19 cellular contexts compared by ENCODE assay signal in the genomic region with DNA sequence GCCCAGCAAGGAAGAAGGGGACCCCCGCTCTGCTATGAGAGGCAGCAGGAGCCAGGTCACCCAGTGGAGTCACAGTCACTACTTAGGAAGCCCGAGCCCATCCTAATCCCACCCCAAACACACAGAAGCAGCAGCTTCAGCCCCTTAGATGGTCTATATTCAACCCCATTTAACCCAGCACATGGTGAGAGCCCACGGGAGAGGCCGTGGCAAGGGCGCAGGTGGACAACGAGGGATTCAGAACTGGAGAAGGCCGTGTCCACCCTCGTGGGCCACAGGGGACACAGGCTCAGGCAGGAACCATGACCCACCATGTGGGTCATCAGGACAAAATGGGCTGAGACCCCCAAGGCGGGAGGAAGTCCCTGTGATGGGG. TPM values are rescaled to one million over a fixed set of nuclear protein-coding genes. Genes with fewer than 3 reads are reported as not detected.
DNase-seq lines count a peak whose midpoint lies in the region; FAIRE-seq and TF ChIP-seq lines count a peak whose summit lies in the region.
"Had no signal": no experiment of that assay in that cellular context is flagged by ENCODE, and none has a peak within 500 bp of the region (broad histone marks: within the 10 kb centered on the region; RNA-seq: fewer than 3 reads in every experiment).

No MANE protein-coding gene starts in this region.

- TF ChIP-seq CTCF in HFFc6 (IDR thresholded peaks at IDR 0.05), result no peak
- no peak for TF ChIP-seq CTCF in astrocyte (IDR thresholded peaks at IDR 0.05; ENCODE audit: insufficient read depth, low read depth, low read length)
- TF ChIP-seq CTCF in neural progenitor cell (IDR thresholded peaks at IDR 0.05), result no peak
- TF ChIP-seq CTCF in thyroid gland (IDR thresholded peaks at IDR 0.05), result no peak
- no peak for TF ChIP-seq CTCF in ascending aorta (IDR thresholded peaks at IDR 0.05)

- no peak for DNase-seq in CD4-positive, alpha-beta memory T cell
- no peak for DNase-seq in HFFc6
- no peak for DNase-seq in astrocyte (ENCODE audit: low read depth)
- DNase-seq in neural progenitor cell (ENCODE audit: low spot score), result no peak
- DNase-seq in thyroid gland, result no peak
- no peak for DNase-seq in AG20443 (ENCODE audit: low spot score)
- no peak for DNase-seq in ascending aorta (ENCODE audit: low spot score in 2 of 2)
- DNase-seq: DND-41, NCI-H2029 treated with DMSO at 0.1 percent for 48 hours, NCI-H526, SW 1271 had no signal

- H3K9me3 Mint-ChIP-seq in CD4-positive, alpha-beta memory T cell, result no peaks in the 10 kb centered on the region
- H3K9me3 Mint-ChIP-seq in HFFc6 (no peaks in the 10 kb centered on the region), astrocyte (ENCODE audit: unreplicated experiment) (peaks cover 2% of the 10 kb centered on the region), neural progenitor cell (no peaks in the 10 kb centered on the region)
- H3K9me3 Mint-ChIP-seq: CD8-positive, alpha-beta T cell had no signal

- peak overlapping the region; percentile 2 for H3K9ac ChIP-seq in astrocyte (ENCODE audit: low read length)
- no peak overlapping the region for H3K9ac ChIP-seq in neural progenitor cell

- no peaks in the 10 kb centered on the region for H3K36me3 ChIP-seq in CD4-positive, alpha-beta memory T cell (ENCODE audit: insufficient read depth, low read length)
- H3K36me3 ChIP-seq in astrocyte (ENCODE audit: insufficient read depth, low read length) (no peaks in the 10 kb centered on the region), neural progenitor cell (no peaks in the 10 kb centered on the region), thyroid gland (no peaks in the 10 kb centered on the region), ascending aorta (no peaks in the 10 kb centered on the region)
- H3K36me3 ChIP-seq: left lung, thoracic aorta had no signal

- no peak overlapping the region for H3K4me3 ChIP-seq in CD4-positive, alpha-beta memory T cell (ENCODE audit: low read length in 2 of 2)
- H3K4me3 ChIP-seq in astrocyte (ENCODE audit: insufficient read depth, low read depth, low read length) (no peak overlapping the region), neural progenitor cell (no peak overlapping the region), thyroid gland (replicated peaks in 1 of 3) (no peak overlapping the region), ascending aorta (no peak overlapping the region)
- H3K4me3 ChIP-seq: left lung, thoracic aorta had no signal

- H2AFZ ChIP-seq in astrocyte (ENCODE audit: low read depth, low read length), result no peak overlapping the region
- H2AFZ ChIP-seq in neural progenitor cell (replicated peaks), result no peak overlapping the region

- POLR2A ChIA-PET in CD4-positive, alpha-beta memory T cell (lab: Charles Lee; ENCODE audit: partially characterized antibody), result interaction anchor here (1.3 kb wide), 1 partner anchor 24 kb away, joined by 3 read pairs; no protein-coding TSS in a partner anchor

- H3K4me1 ChIP-seq in CD4-positive, alpha-beta memory T cell (ENCODE audit: insufficient read depth, low read length), result peaks cover 17% of the 10 kb centered on the region
- peaks cover 8% of the 10 kb centered on the region for H3K4me1 ChIP-seq in astrocyte (ENCODE audit: insufficient read depth, low read length)
- H3K4me1 ChIP-seq in neural progenitor cell, result no peaks in the 10 kb centered on the region
- H3K4me1 ChIP-seq in thyroid gland, result peaks cover 0 to 6% of the 10 kb centered on the region in 2 donors
- H3K4me1 ChIP-seq in ascending aorta, result no peaks in the 10 kb centered on the region
- H3K4me1 ChIP-seq: left lung had no signal

- H4K20me1 ChIP-seq in astrocyte (ENCODE audit: insufficient read depth, low read length) (no peaks in the 10 kb centered on the region), neural progenitor cell (ENCODE audit: low read depth) (no peaks in the 10 kb centered on the region)

- peak overlapping the region in 5 of 7 donors; percentile 64 to 85 (median 77) for H3K27ac Mint-ChIP-seq in CD4-positive, alpha-beta memory T cell
- H3K27ac Mint-ChIP-seq in HFFc6, result peak overlapping the region; percentile 44; the same call in 1 of the 2 replicates
- no peak overlapping the region for H3K27ac Mint-ChIP-seq in astrocyte (ENCODE audit: unreplicated experiment)
- H3K27ac Mint-ChIP-seq in neural progenitor cell, result peak overlapping the region; percentile 57
- H3K27ac Mint-ChIP-seq: CD8-positive, alpha-beta T cell had no signal

- H3K4me3 Mint-ChIP-seq in CD4-positive, alpha-beta memory T cell, result peak overlapping the region in 1 of 8 donors; percentile 16
- H3K4me3 Mint-ChIP-seq in HFFc6 (no peak overlapping the region), astrocyte (ENCODE audit: unreplicated experiment) (no peak overlapping the region), neural progenitor cell (peak overlapping the region; percentile 21)
- H3K4me3 Mint-ChIP-seq: CD8-positive, alpha-beta T cell; naive thymus-derived CD4-positive, alpha-beta T cell had no signal

- H3F3A ChIP-seq in neural progenitor cell (ENCODE audit: low read depth), result no peaks in the 10 kb centered on the region

- no peaks in the 10 kb centered on the region for H3K79me2 ChIP-seq in astrocyte (ENCODE audit: insufficient read depth, low read length)
- H3K79me2 ChIP-seq in neural progenitor cell (ENCODE audit: low read depth), result no peaks in the 10 kb centered on the region

- intact Hi-C loops in CD4-positive, alpha-beta memory T cell (cut with micrococcal nuclease), result no loop called here
- intact Hi-C loops in thyroid gland (cut with DNase I), result no loop called here
- intact Hi-C loops in ascending aorta (cut with DNase I), result no loop called here

- H3K4me2 ChIP-seq in astrocyte (ENCODE audit: low read length) (no peak overlapping the region), neural progenitor cell (no peak overlapping the region)

- no peaks in the 10 kb centered on the region for H3K9me3 ChIP-seq in CD4-positive, alpha-beta memory T cell (ENCODE audit: control insufficient read depth in 1 of 2, low read length in 2 of 2)
- no peaks in the 10 kb centered on the region for H3K9me3 ChIP-seq in astrocyte (ENCODE audit: insufficient read depth, low read depth, low read length)
- H3K9me3 ChIP-seq in neural progenitor cell (ENCODE audit: low read depth), result no peaks in the 10 kb centered on the region
- no peaks in the 10 kb centered on the region for H3K9me3 ChIP-seq in thyroid gland
- H3K9me3 ChIP-seq in ascending aorta, result no peaks in the 10 kb centered on the region
- H3K9me3 ChIP-seq: left lung, thoracic aorta had no signal

- peaks cover 1 to 4% of the 10 kb centered on the region in 2 donors for H3K27me3 Mint-ChIP-seq in CD4-positive, alpha-beta memory T cell
- H3K27me3 Mint-ChIP-seq in HFFc6 (ENCODE audit: insufficient read depth) (peaks cover 3% of the 10 kb centered on the region), astrocyte (ENCODE audit: low read depth, unreplicated experiment) (peaks cover 14% of the 10 kb centered on the region), neural progenitor cell (ENCODE audit: insufficient read depth, low read depth) (peaks cover 3% of the 10 kb centered on the region)

- WGBS in thyroid gland, 2 donors, result 88 to 90% methylated on average over 7 to 9 of the region's 9 CpGs

- no peaks in the 10 kb centered on the region for H3K36me3 Mint-ChIP-seq in CD4-positive, alpha-beta memory T cell
- H3K36me3 Mint-ChIP-seq in HFFc6 (ENCODE audit: low read depth), result no peaks in the 10 kb centered on the region
- H3K36me3 Mint-ChIP-seq in astrocyte (ENCODE audit: low read depth, unreplicated experiment), result no peaks in the 10 kb centered on the region
- no peaks in the 10 kb centered on the region for H3K36me3 Mint-ChIP-seq in neural progenitor cell
- H3K36me3 Mint-ChIP-seq: CD8-positive, alpha-beta T cell had no signal

- no peak for TF ChIP-seq POLR2A in thyroid gland (IDR thresholded peaks at IDR 0.05)

- CTCF ChIA-PET in CD4-positive, alpha-beta memory T cell (lab: Charles Lee; ENCODE audit: partially characterized antibody), result no interaction called here

- no peaks in the 10 kb centered on the region for H3K27me3 ChIP-seq in CD4-positive, alpha-beta memory T cell (ENCODE audit: insufficient read depth, low read length)
- H3K27me3 ChIP-seq in astrocyte (ENCODE audit: insufficient read depth, low read length), result no peaks in the 10 kb centered on the region
- H3K27me3 ChIP-seq in neural progenitor cell, result no peaks in the 10 kb centered on the region
- no peaks in the 10 kb centered on the region for H3K27me3 ChIP-seq in thyroid gland
- no peaks in the 10 kb centered on the region for H3K27me3 ChIP-seq in ascending aorta

- no peak for FAIRE-seq in astrocyte (lab: Jason Lieb, UNC)
- FAIRE-seq: HTR-8/SVneo, RCC 7860 had no signal

- no peak overlapping the region for H3K27ac ChIP-seq in CD4-positive, alpha-beta memory T cell (ENCODE audit: low read depth, low read length)
- no peak overlapping the region for H3K27ac ChIP-seq in astrocyte (ENCODE audit: low read depth, low read length)
- H3K27ac ChIP-seq in neural progenitor cell, result no peak overlapping the region
- H3K27ac ChIP-seq in thyroid gland, result no peak overlapping the region
- no peak overlapping the region for H3K27ac ChIP-seq in ascending aorta
- H3K27ac ChIP-seq: left lung, thoracic aorta had no signal

- peaks cover 7 to 17% (median 11%) of the 10 kb centered on the region in 4 donors for H3K4me1 Mint-ChIP-seq in CD4-positive, alpha-beta memory T cell
- H3K4me1 Mint-ChIP-seq in HFFc6 (ENCODE audit: low read depth) (peaks cover 18% of the 10 kb centered on the region), astrocyte (ENCODE audit: low read depth, unreplicated experiment) (no peaks in the 10 kb centered on the region), neural progenitor cell (peaks cover 18% of the 10 kb centered on the region)

RNA-seq across cellular contexts. Expression of a gene that starts 1.6 kb away (rescaled TPM):
- total RNA-seq in CD4-positive, alpha-beta memory T cell, result under 1 TPM; 0.06 to 0.14 TPM
- polyA plus RNA-seq in CD4-positive, alpha-beta memory T cell, result not detected
- total RNA-seq in HFFc6 (2021; fragmentation: NEBNext Ultra II Directional; extraction: Animal tissue kit (Norgen Biotek cat#: 25700)), result under 1 TPM in 5 of 6 experiments, not detected in 1; 0.07 to 0.66 (median 0.43) TPM
- 0.16 and 0.22 TPM in 2 replicates for total RNA-seq in astrocyte
- 1.5 and 1.9 TPM in 2 replicates for total RNA-seq in neural progenitor cell (ENCODE audit: low replicate concordance)
- 1 to 10 TPM in 3 of 4 donors, under 1 TPM in 1; 0.11 to 1.2 (median 1.0) TPM for total RNA-seq in thyroid gland
- 0.11 TPM for total RNA-seq in ascending aorta
- total RNA-seq: H4, pulmonary artery endothelial cell had no signal
- polyA plus RNA-seq: naive thymus-derived CD4-positive, alpha-beta T cell had no signal

RNA-seq across cellular contexts. Expression of a gene that starts 50.0 kb away (rescaled TPM):
- total RNA-seq in CD4-positive, alpha-beta memory T cell, result 1 to 10 TPM; 8.1 to 8.8 TPM
- polyA plus RNA-seq in CD4-positive, alpha-beta memory T cell, result under 1 TPM in 1 of 2 donors, not detected in 1; 0.46 TPM
- 1 to 10 TPM; 1.2 to 1.9 (median 1.5) TPM for total RNA-seq in HFFc6 (2021; fragmentation: NEBNext Ultra II Directional; extraction: Animal tissue kit (Norgen Biotek cat#: 25700))
- total RNA-seq in astrocyte (4.3 and 5.2 TPM in 2 replicates), neural progenitor cell (ENCODE audit: low replicate concordance) (4.0 and 4.2 TPM in 2 replicates), thyroid gland (1 to 10 TPM; 2.9 to 5.3 (median 4.0) TPM), ascending aorta (15.9 TPM)
